In the genomic region with DNA sequence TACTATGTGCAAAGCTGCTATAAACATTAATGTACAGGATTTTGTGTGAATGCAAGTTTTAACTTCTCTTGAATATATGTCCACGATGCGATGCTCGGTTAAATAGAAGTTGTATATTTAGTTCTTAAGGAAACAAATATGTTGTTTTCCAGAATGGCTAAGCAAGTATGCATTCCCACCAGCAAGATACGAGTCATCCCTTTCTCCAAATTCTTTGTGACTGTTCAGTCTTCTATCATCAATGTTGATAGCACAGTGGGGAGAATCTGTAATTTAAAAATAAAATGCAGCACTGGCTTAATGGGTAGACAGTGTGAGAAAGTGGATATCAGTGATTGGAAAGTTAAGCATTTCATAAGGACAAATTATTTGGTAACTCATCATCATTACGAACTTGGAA, we compare ENCODE assay signal across 20 cellular contexts.
"Had no signal": no experiment of that assay in that cellular context is flagged by ENCODE, and none has a peak within 500 bp of the region (broad histone marks: within the 10 kb centered on the region; RNA-seq: fewer than 3 reads in every experiment).

No MANE protein-coding gene starts in this region.

- H3K27ac Mint-ChIP-seq: activated naive CD4-positive, alpha-beta T cell treated with anti-CD3 and anti-CD28 coated beads, Interleukin-2, amount 50 U/mL, for 24 hours; activated T-cell treated with anti-CD3 and anti-CD28 coated beads, Interleukin-2, amount 50 U/mL, for 72 hours had no signal

- H3K4me3 ChIP-seq: cardiac muscle cell, gastroesophageal sphincter, heart left ventricle, left ventricle myocardium inferior, prostate gland, right atrium auricular region, tibial nerve had no signal

- H3K4me1 ChIP-seq: gastroesophageal sphincter, heart left ventricle, left ventricle myocardium inferior, prostate gland, right atrium auricular region, tibial nerve had no signal

- H3K4me3 Mint-ChIP-seq: activated naive CD4-positive, alpha-beta T cell treated with anti-CD3 and anti-CD28 coated beads, Interleukin-2, amount 50 U/mL, for 24 hours; activated T-cell treated with anti-CD3 and anti-CD28 coated beads, Interleukin-2, amount 50 U/mL, for 72 hours had no signal

- H3K27ac ChIP-seq: cardiac muscle cell, gastroesophageal sphincter, heart left ventricle, left ventricle myocardium inferior, prostate gland, right atrium auricular region, tibial nerve had no signal

- FAIRE-seq: endothelial cell of umbilical vein, urothelium cell line had no signal

- H3K36me3 ChIP-seq: cardiac muscle cell, gastroesophageal sphincter, heart left ventricle, left ventricle myocardium inferior, prostate gland, right atrium auricular region, tibial nerve had no signal

- H3K27me3 Mint-ChIP-seq: activated naive CD4-positive, alpha-beta T cell treated with anti-CD3 and anti-CD28 coated beads, Interleukin-2, amount 50 U/mL, for 24 hours had no signal

- H3K36me3 Mint-ChIP-seq: activated naive CD4-positive, alpha-beta T cell treated with anti-CD3 and anti-CD28 coated beads, Interleukin-2, amount 50 U/mL, for 24 hours had no signal

- H3K9me3 ChIP-seq: gastroesophageal sphincter, heart left ventricle, left ventricle myocardium inferior, prostate gland, right atrium auricular region, tibial nerve had no signal

- ATAC-seq: activated T-cell treated with anti-CD3 and anti-CD28 coated beads, Interleukin-2, amount 50 U/mL, for 72 hours; gastroesophageal sphincter; heart left ventricle had no signal

- DNase-seq: activated CD4-positive, alpha-beta T cell treated with anti-CD3 and anti-CD28 coated beads for 1 hour; activated effector memory CD4-positive, alpha-beta T cell treated with anti-CD3 and anti-CD28 coated beads, Interleukin-2, amount 50 U/mL, for 16 hours; activated T-cell treated with anti-CD3 and anti-CD28 coated beads, Interleukin-2, amount 50 U/mL, for 72 hours; dermis blood vessel endothelial cell; effector memory CD4-positive, alpha-beta T cell; heart left ventricle; left ventricle myocardium inferior; mammary epithelial cell; stimulated activated CD4-positive, alpha-beta T cell treated with anti-CD3 and anti-CD28 coated beads, Interleukin-2, amount 100 ng/mL, for 24 hours; stimulated activated naive CD4-positive, alpha-beta T cell treated with Interleukin-2 at 50 U/mL for 16 hours; substantia nigra; T-helper 1 cell had no signal

- H3K27me3 ChIP-seq: cardiac muscle cell, gastroesophageal sphincter, heart left ventricle, right atrium auricular region, tibial nerve had no signal

- H3K4me1 Mint-ChIP-seq: activated naive CD4-positive, alpha-beta T cell treated with anti-CD3 and anti-CD28 coated beads, Interleukin-2, amount 50 U/mL, for 24 hours had no signal
